28 cellular contexts compared by ENCODE assay signal in genomic region chr11:29844701-29845379, GRCh38.
A peak's percentile ranks its signal among the peaks of the same experiment; 100 is the strongest.
DNase-seq lines count a peak whose midpoint lies in the region; ATAC-seq and TF ChIP-seq lines count a peak whose summit lies in the region.
"Had no signal": no experiment of that assay in that cellular context is flagged by ENCODE, and none has a peak within 500 bp of the region (broad histone marks: within the 10 kb centered on the region; RNA-seq: fewer than 3 reads in every experiment).

No MANE protein-coding gene starts in this region.

- intact Hi-C loops in left ventricle myocardium inferior (cut with micrococcal nuclease): no loop called here
- intact Hi-C loops in right cardiac atrium (cut with DNase I): no loop called here
- intact Hi-C loops in left ventricle myocardium superior (cut with micrococcal nuclease): loop anchor here (10.0 kb wide), 1 partner anchor 400 kb away; no protein-coding TSS in a partner anchor
- intact Hi-C loops in lower lobe of right lung (cut with DNase I): no loop called here

- H3K4me3 ChIP-seq in left ventricle myocardium inferior: no peak overlapping the region
- no peak overlapping the region for H3K4me3 ChIP-seq in right cardiac atrium (ENCODE audit: low read length)
- H3K4me3 ChIP-seq in OCI-LY3 (ENCODE audit: low read length): no peak overlapping the region
- no peak overlapping the region for H3K4me3 ChIP-seq in lower lobe of right lung
- H3K4me3 ChIP-seq: left lung, right lobe of liver, SJCRH30, spleen, uterus had no signal

- H3K36me3 ChIP-seq in left ventricle myocardium inferior: no peaks in the 10 kb centered on the region
- no peaks in the 10 kb centered on the region for H3K36me3 ChIP-seq in OCI-LY3 (replicated peaks; ENCODE audit: low read depth, low read length)
- no peaks in the 10 kb centered on the region for H3K36me3 ChIP-seq in lower lobe of right lung
- H3K36me3 ChIP-seq: brain microvascular endothelial cell, left lung, neutrophil, right lobe of liver, SJCRH30, spleen, uterus, WERI-Rb-1 had no signal

- H3K4me1 ChIP-seq in left ventricle myocardium inferior (no peaks in the 10 kb centered on the region), right cardiac atrium (ENCODE audit: control insufficient read depth, insufficient read depth, low read length) (no peaks in the 10 kb centered on the region), OCI-LY3 (ENCODE audit: low read length) (no peaks in the 10 kb centered on the region), lower lobe of right lung (no peaks in the 10 kb centered on the region)
- H3K4me1 ChIP-seq: left lung, right lobe of liver, SJCRH30, spleen, uterus had no signal

- H4K20me1 ChIP-seq in OCI-LY3 (ENCODE audit: insufficient read depth, low read length): no peaks in the 10 kb centered on the region

- no peak overlapping the region for H3K27ac ChIP-seq in left ventricle myocardium inferior (replicated peaks)
- no peak overlapping the region for H3K27ac ChIP-seq in right cardiac atrium (ENCODE audit: low read length)
- no peak overlapping the region for H3K27ac ChIP-seq in OCI-LY3 (ENCODE audit: low read length)
- no peak overlapping the region for H3K27ac ChIP-seq in lower lobe of right lung
- H3K27ac ChIP-seq: brain microvascular endothelial cell, left lung, neutrophil, right lobe of liver, SJCRH30, spleen, uterus, WERI-Rb-1 had no signal

- no peaks in the 10 kb centered on the region for H3K79me2 ChIP-seq in OCI-LY3 (ENCODE audit: low read length)

- TF ChIP-seq CTCF in left ventricle myocardium inferior (IDR thresholded peaks at IDR 0.05; ENCODE audit: borderline replicate concordance): peak; percentile 48
- TF ChIP-seq CTCF in OCI-LY3 (IDR thresholded peaks at IDR 0.05; ENCODE audit: low read depth, low read length): 0 out of 2 replicates have a peak, but pooled peaks have one; percentile 11
- no peak for TF ChIP-seq CTCF in lower lobe of right lung (IDR thresholded peaks at IDR 0.05)

- WGBS in right cardiac atrium: 43% methylated on average over 3 of the region's 3 CpGs

- H3K4me2 ChIP-seq in OCI-LY3 (ENCODE audit: low read length): no peak overlapping the region

- no peak overlapping the region for H2AFZ ChIP-seq in OCI-LY3 (ENCODE audit: low read depth, low read length)

- no peak for DNase-seq in left ventricle myocardium inferior
- no peak for DNase-seq in right cardiac atrium
- no peak for DNase-seq in left ventricle myocardium superior
- no peak for DNase-seq in lower lobe of right lung
- DNase-seq in COLO829 (ENCODE audit: low spot score): no peak
- DNase-seq in SHP77 treated with DMSO at 0.1 percent for 48 hours (lab: John Stamatoyannopoulos, UW): no peak
- DNase-seq: activated CD4-positive, alpha-beta T cell treated with anti-CD3 and anti-CD28 coated beads, Interleukin-2, amount 10 ng/mL, durations not matched to agents 24 days and 14 days; activated CD8-positive, alpha-beta memory T cell treated with anti-CD3 and anti-CD28 coated beads for 24 hours; activated T-cell treated with anti-CD3 and anti-CD28 coated beads for 4 hours; amniotic stem cell; brain microvascular endothelial cell; DMS53; IMR-90; left lung; NCI-H187; NCI-H2171 treated with DMSO at 0.1 percent for 48 hours; NCI-H510A; right lobe of liver; SJCRH30; spleen; stimulated activated naive CD8-positive, alpha-beta T cell treated with anti-CD3 and anti-CD28 coated beads, Interleukin-15, amount 100 ng/mL, for 72 hours; T1000; uterus; WERI-Rb-1 had no signal

- ATAC-seq in right cardiac atrium (no peak), left ventricle myocardium superior (peak; percentile 35), lower lobe of right lung (no peak)
- ATAC-seq: HCT116; left lung; Panc1; right lobe of liver; stimulated activated naive CD8-positive, alpha-beta T cell treated with anti-CD3 and anti-CD28 coated beads, Interleukin-15, amount 100 ng/mL, for 72 hours had no signal

- H3K9me3 ChIP-seq in left ventricle myocardium inferior (replicated peaks) (peaks cover 6% of the 10 kb centered on the region), right cardiac atrium (ENCODE audit: control insufficient read depth, low read length) (no peaks in the 10 kb centered on the region), OCI-LY3 (ENCODE audit: insufficient read depth, low read length) (no peaks in the 10 kb centered on the region), lower lobe of right lung (no peaks in the 10 kb centered on the region)
- H3K9me3 ChIP-seq: left lung, neutrophil, right lobe of liver, SJCRH30, uterus had no signal

- H3K9ac ChIP-seq in OCI-LY3 (ENCODE audit: low read length): no peak overlapping the region

- H3K27me3 ChIP-seq in left ventricle myocardium inferior (ENCODE audit: low read depth) (no peaks in the 10 kb centered on the region), right cardiac atrium (ENCODE audit: control insufficient read depth, insufficient read depth) (no peaks in the 10 kb centered on the region), OCI-LY3 (ENCODE audit: low read depth, low read length) (no peaks in the 10 kb centered on the region), lower lobe of right lung (ENCODE audit: low read depth) (no peaks in the 10 kb centered on the region)
- H3K27me3 ChIP-seq: brain microvascular endothelial cell, left lung, neutrophil, right lobe of liver, SJCRH30, spleen, uterus had no signal
